ENCODE assay signal across 8 cellular contexts in genomic region chr4:6873792-6874461, GRCh38. TPM values are rescaled to one million over a fixed set of nuclear protein-coding genes. Genes with fewer than 3 reads are reported as not detected.
DNase-seq lines count a peak whose midpoint lies in the region; ATAC-seq and TF ChIP-seq lines count a peak whose summit lies in the region.

No MANE protein-coding gene starts in this region.

- H3K36me3 ChIP-seq in WERI-Rb-1 = peaks cover 78% of the 10 kb centered on the region

- peak; percentile 88 for TF ChIP-seq CTCF in AG10803 (conservative IDR thresholded peaks at IDR 0.05; ENCODE audit: low read length)
- TF ChIP-seq CTCF in WERI-Rb-1 (IDR thresholded peaks at IDR 0.05; ENCODE audit: low read depth, low read length) = peak; percentile 95
- TF ChIP-seq CTCF in MCF 10A (IDR thresholded peaks at IDR 0.05; ENCODE audit: unreplicated experiment) = peak; percentile 88

- H3K27me3 ChIP-seq in WERI-Rb-1 (ENCODE audit: insufficient read depth, low read depth, severe bottlenecking) = no peaks in the 10 kb centered on the region

- H3K4me1 Mint-ChIP-seq in MCF 10A (ENCODE audit: insufficient read depth, unreplicated experiment) = no peaks in the 10 kb centered on the region

- CTCF ChIA-PET in MCF 10A (lab: Yijun Ruan, JAX) = interaction anchor here (0.6 to 7.5 kb wide), 58 partner anchors 10 to 1225 kb away, joined by 3 to 208 read pairs (median 5); partner anchors contain the start of genes BLOC1S4 and MRFAP1L1

- H3K9me3 ChIP-seq in WERI-Rb-1 (ENCODE audit: severe bottlenecking) = no peaks in the 10 kb centered on the region

- no peak overlapping the region for H3K27ac ChIP-seq in WERI-Rb-1

- no peaks in the 10 kb centered on the region for H3K27me3 Mint-ChIP-seq in MCF 10A (ENCODE audit: insufficient read depth, unreplicated experiment)

- peak; percentile 72 for ATAC-seq in GM18868 (IDR thresholded peaks at IDR 0.05; ENCODE audit: unreplicated experiment)

- no peak overlapping the region for H3K27ac Mint-ChIP-seq in MCF 10A (ENCODE audit: low read depth, unreplicated experiment)

- BruUV-seq in MCF 10A (replicated peaks; lab: Mats Ljungman, UMichigan) = no TSS peak

- DNase-seq in AG10803 (ENCODE audit: low read depth) (peak; percentile 53), LHCN-M2 (ENCODE audit: low read depth) (peak; percentile 50), WERI-Rb-1 (peak; percentile 76), MCF 10A (ENCODE audit: unreplicated experiment) (peak; percentile 65), kidney glomerular epithelial cell (lab: John Stamatoyannopoulos, UW) (peak; percentile 33), NCI-H2107 treated with DMSO at 0.1 percent for 48 hours (lab: John Stamatoyannopoulos, UW; ENCODE audit: unreplicated experiment) (no peak)
- DNase-seq in stimulated activated CD4-positive, alpha-beta T cell treated with anti-CD3 and anti-CD28 coated beads, Interleukin-2, amount 100 ng/mL, for 48 hours = peak; percentile 76 to 77

- no peak overlapping the region for H3K4me3 Mint-ChIP-seq in MCF 10A (ENCODE audit: unreplicated experiment)

- H3K4me3 ChIP-seq in AG10803 (ENCODE audit: low read length) (no peak overlapping the region), WERI-Rb-1 (ENCODE audit: low read depth, low read length) (no peak overlapping the region)

- intact Hi-C loops in MCF 10A (cut with micrococcal nuclease) = loop anchor here (1.0 to 5.0 kb wide), 4 partner anchors 92 to 200 kb away; partner anchors contain the start of gene KIAA0232

- H3K36me3 Mint-ChIP-seq in MCF 10A (ENCODE audit: insufficient read depth, unreplicated experiment) = peaks cover 58% of the 10 kb centered on the region

- POLR2A ChIA-PET in MCF 10A (lab: Yijun Ruan, JAX) = interaction anchor here (0.6 to 2.8 kb wide), 7 partner anchors 9 to 200 kb away, joined by 3 to 24 read pairs (median 4); partner anchors contain the start of gene MRFAP1L1

- H3K9me3 Mint-ChIP-seq in MCF 10A (ENCODE audit: unreplicated experiment) = no peaks in the 10 kb centered on the region

RNA-seq across cellular contexts. Expression of gene TBC1D14, which starts 35.7 kb away (rescaled TPM):
- total RNA-seq in LHCN-M2 (2014; rRNA removed) (46.1 and 51.9 TPM in 2 replicates), MCF 10A (2022) (52.6 and 55.1 TPM in 2 replicates)
- polyA plus RNA-seq in LHCN-M2 (2012) = 18.3 TPM
